27 cellular contexts compared by ENCODE assay signal in genomic region chr6:104888066-104888465, GRCh38.
"Had no signal": no experiment of that assay in that cellular context is flagged by ENCODE, and none has a peak within 500 bp of the region (broad histone marks: within the 10 kb centered on the region; RNA-seq: fewer than 3 reads in every experiment).

No MANE protein-coding gene starts in this region.

- ATAC-seq: PC-3 had no signal

- DNase-seq: NCI-H1048; NCI-H1092 treated with DMSO at 0.1 percent for 48 hours; NCI-H1105 treated with DMSO at 0.1 percent for 48 hours; NCI-H1417; NCI-H1436; NCI-H146; NCI-H1694; NCI-H187; NCI-H1930; NCI-H2029 treated with DMSO at 0.1 percent for 48 hours; NCI-H2081 treated with DMSO at 0.1 percent for 48 hours; NCI-H2107; NCI-H2171; NCI-H446 treated with DMSO at 0.1 percent for 48 hours; NCI-H510A; NCI-H524; NCI-H526; NCI-H69; NCI-H748 treated with DMSO at 0.1 percent for 48 hours; NCI-H82; NK-92 treated with Interleukin-12 subunit alpha and Interleukin-12 subunit beta, amount 100 ng/mL, for 24 hours; Peyer's patch; Right ventricle myocardium superior; SHP77 treated with DMSO at 0.1 percent for 48 hours; SK-N-SH; SW 1271 had no signal
